ENCODE assay signal across 8 cellular contexts in the genomic region with DNA sequence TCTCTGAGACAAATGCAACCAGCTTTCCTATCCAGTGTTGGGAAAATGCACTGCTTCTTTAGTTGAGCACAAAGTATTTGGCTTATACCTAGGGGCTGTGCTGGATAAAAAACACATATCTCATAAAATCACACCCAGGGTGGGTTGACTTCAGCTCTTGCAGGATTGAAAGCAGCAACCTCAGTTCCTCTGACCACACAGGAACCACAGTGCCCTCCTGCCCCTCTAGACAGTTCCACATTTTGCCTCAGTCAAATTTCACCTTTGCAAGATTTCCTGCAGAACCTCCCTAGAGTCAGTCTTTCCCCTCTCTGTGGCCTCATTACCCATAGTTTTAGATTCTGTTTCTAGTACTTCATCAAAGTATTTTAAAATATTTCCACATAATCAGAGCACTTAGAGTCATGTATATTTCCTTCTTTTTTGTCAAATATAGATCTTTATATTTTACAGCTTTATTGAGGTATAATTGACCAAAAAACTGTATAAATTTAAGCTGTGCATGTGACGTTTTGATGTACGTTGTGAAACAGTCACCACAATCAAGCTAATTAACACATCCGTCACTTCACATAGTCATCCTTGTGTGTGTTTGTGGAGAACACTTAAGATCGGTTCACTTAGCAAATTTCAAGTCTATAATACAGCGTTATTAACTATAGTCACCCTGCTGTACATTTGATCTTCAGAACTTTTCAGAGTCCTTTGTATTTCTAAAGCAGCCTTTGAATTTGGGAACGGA. TPM values are rescaled to one million over a fixed set of nuclear protein-coding genes. Genes with fewer than 3 reads are reported as not detected.
DNase-seq lines count a peak whose midpoint lies in the region; ATAC-seq and TF ChIP-seq lines count a peak whose summit lies in the region.

No MANE protein-coding gene starts in this region.

- H3K4me3 ChIP-seq in left lung (no peak overlapping the region), ascending aorta (no peak overlapping the region)

- H3K27ac ChIP-seq in left lung, result no peak overlapping the region
- no peak overlapping the region for H3K27ac ChIP-seq in ascending aorta

- H3K36me3 ChIP-seq in left lung (no peaks in the 10 kb centered on the region), ascending aorta (no peaks in the 10 kb centered on the region)

- ATAC-seq in GM18508 (IDR thresholded peaks at IDR 0.05; ENCODE audit: insufficient read depth, unreplicated experiment) (peak; percentile 56), GM21526 (IDR thresholded peaks at IDR 0.05; ENCODE audit: low FRiP score, unreplicated experiment) (peak; percentile 55), HG03520 (IDR thresholded peaks at IDR 0.05; ENCODE audit: unreplicated experiment) (peak; percentile 41), esophagus mucosa (peak; percentile 36), left lung (no peak)

- H3K9me3 ChIP-seq in left lung (peaks cover 0 to 2% of the 10 kb centered on the region in 2 donors), ascending aorta (no peaks in the 10 kb centered on the region)

- intact Hi-C loops in left lung (cut with DNase I) (no loop called here), ascending aorta (cut with DNase I) (no loop called here)

- DNase-seq in left lung (no peak), ascending aorta (ENCODE audit: low spot score in 2 of 2) (no peak), mesenteric fat pad (ENCODE audit: low spot score) (no peak)
- DNase-seq in stimulated activated naive CD4-positive, alpha-beta T cell (lab: John Stamatoyannopoulos, UW), result no peak

- H3K4me1 ChIP-seq in left lung (peaks cover 3 to 13% of the 10 kb centered on the region in 2 donors), ascending aorta (no peaks in the 10 kb centered on the region)

- no peak for TF ChIP-seq CTCF in left lung (IDR thresholded peaks at IDR 0.05)
- TF ChIP-seq CTCF in ascending aorta (IDR thresholded peaks at IDR 0.05), result no peak

- H3K27me3 ChIP-seq in left lung, result no peaks in the 10 kb centered on the region
- H3K27me3 ChIP-seq in ascending aorta, result no peaks in the 10 kb centered on the region

RNA-seq across cellular contexts. Expression of a gene that starts 37.0 kb away (rescaled TPM):
- 0.96 TPM for total RNA-seq in esophagus mucosa
- 10 to 100 TPM; 11.6 to 14.2 TPM for total RNA-seq in left lung
- 11.9 TPM for total RNA-seq in ascending aorta
- total RNA-seq in mesenteric fat pad, result 21.1 TPM

RNA-seq across cellular contexts. Expression of a gene that starts 48.6 kb away (rescaled TPM):
- total RNA-seq in esophagus mucosa, result 10.0 TPM
- 10 to 100 TPM; 17.0 to 19.3 TPM for total RNA-seq in left lung
- 22.1 TPM for total RNA-seq in ascending aorta
- total RNA-seq in mesenteric fat pad, result 18.5 TPM
